In genomic region chr4:122249357-122249756, GRCh38 we compare ENCODE assay signal across 26 cellular contexts.
"Had no signal": no experiment of that assay in that cellular context is flagged by ENCODE, and none has a peak within 500 bp of the region (broad histone marks: within the 10 kb centered on the region; RNA-seq: fewer than 3 reads in every experiment).

No MANE protein-coding gene starts in this region.

- DNase-seq: stimulated activated CD4-positive, alpha-beta T cell treated with anti-CD3 and anti-CD28 coated beads, Interleukin-2, amount 100 ng/mL, for 48 hours; stimulated activated CD4-positive, alpha-beta T cell treated with anti-CD3 and anti-CD28 coated beads, Interleukin-4, amount 100 ng/mL, for 1 hour; stimulated activated CD4-positive, alpha-beta T cell treated with anti-CD3 and anti-CD28 coated beads, Interleukin-4, amount 100 ng/mL, for 24 hours; stimulated activated CD4-positive, alpha-beta T cell treated with anti-CD3 and anti-CD28 coated beads, Interleukin-4, amount 100 ng/mL, for 4 hours; stimulated activated CD8-positive, alpha-beta memory T cell treated with anti-CD3 and anti-CD28 coated beads, Interleukin-4, amount 100 ng/mL, for 48 hours; stimulated activated naive B cell treated with anti-CD40 and anti-IgM and Interleukin-4, amounts not matched to agents 10 μg/mL and 1 μg/mL and 100 μg/mL, for 72 hours; stimulated activated naive CD4-positive, alpha-beta T cell; stimulated activated naive CD4-positive, alpha-beta T cell treated with Interleukin-2 at 50 U/mL for 16 hours; stimulated activated naive CD8-positive, alpha-beta T cell treated with anti-CD3 and anti-CD28 coated beads, Interleukin-15, amount 100 ng/mL, for 72 hours; stimulated activated naive CD8-positive, alpha-beta T cell treated with anti-CD3 and anti-CD28 coated beads, Interleukin-15, Interleukin-2, amounts not matched to agents 100 U/mL and 50 U/mL, for 24 hours; stomach; substantia nigra; testis; tibial artery; transverse colon; trophoblast cell; upper lobe of left lung; upper lobe of right lung; uterus had no signal

- H3K9me3 ChIP-seq: stomach, suprapubic skin, testis, thoracic aorta, tibial artery, tibial nerve, transverse colon, upper lobe of left lung, upper lobe of right lung, uterus, vagina had no signal

- H3K27ac ChIP-seq: stomach, suprapubic skin, testis, thoracic aorta, tibial artery, tibial nerve, transverse colon, upper lobe of left lung, upper lobe of right lung, uterus, vagina had no signal

- H3K36me3 ChIP-seq: uterus had no signal

- FAIRE-seq: urothelium cell line had no signal

- H3K4me3 ChIP-seq: stomach, suprapubic skin, testis, thoracic aorta, tibial artery, tibial nerve, transverse colon, upper lobe of left lung, upper lobe of right lung, uterus, vagina had no signal

- ATAC-seq: stimulated activated effector memory CD8-positive, alpha-beta T cell treated with anti-CD3 and anti-CD28 coated beads, Interleukin-12 subunit alpha, Interleukin-12 subunit beta, amount 100 ng/mL, for 72 hours; stimulated activated memory B cell treated with anti-CD40 and anti-IgM and Interleukin-4, amounts not matched to agents 10 μg/mL and 1 μg/mL and 100 μg/mL, for 72 hours; stimulated activated naive B cell treated with anti-CD40 and anti-IgM and Interleukin-4, amounts not matched to agents 10 μg/mL and 1 μg/mL and 100 μg/mL, for 72 hours; stimulated activated naive CD8-positive, alpha-beta T cell treated with anti-CD3 and anti-CD28 coated beads, Interleukin-15, amount 100 ng/mL, for 72 hours; stimulated activated naive CD8-positive, alpha-beta T cell treated with anti-CD3 and anti-CD28 coated beads, Interleukin-15, Interleukin-2, amounts not matched to agents 100 U/mL and 50 U/mL, for 24 hours; upper lobe of right lung had no signal

- H3K4me1 ChIP-seq: stomach, suprapubic skin, testis, tibial artery, tibial nerve, transverse colon, upper lobe of left lung, upper lobe of right lung, uterus, vagina had no signal

- H3K27me3 ChIP-seq: stomach, suprapubic skin, testis, tibial artery, tibial nerve, transverse colon, upper lobe of left lung, upper lobe of right lung, uterus, vagina had no signal
